In genomic region chr16:11104168-11105037, GRCh38 we compare ENCODE assay signal across 10 cellular contexts.
DNase-seq lines count a peak whose midpoint lies in the region; ATAC-seq and TF ChIP-seq lines count a peak whose summit lies in the region.
"Had no signal": no experiment of that assay in that cellular context is flagged by ENCODE, and none has a peak within 500 bp of the region (broad histone marks: within the 10 kb centered on the region; RNA-seq: fewer than 3 reads in every experiment).

No MANE protein-coding gene starts in this region.

- no peak overlapping the region for H3K9ac ChIP-seq in MM.1S (ENCODE audit: low read length)

- CTCF ChIA-PET in activated naive CD4-positive, alpha-beta T cell treated with anti-CD3 and anti-CD28 coated beads, Interleukin-2, amount 10 ng/mL, durations not matched to agents 7 days and 5 days (lab: Charles Lee): interaction anchor here (0.8 to 1.9 kb wide), 4 partner anchors 9 to 150 kb away, joined by 3 to 9 read pairs (median 3); no protein-coding TSS in a partner anchor

- no peak overlapping the region for H2AFZ ChIP-seq in MM.1S (ENCODE audit: low read length)

- no peaks in the 10 kb centered on the region for H3K9me2 ChIP-seq in MM.1S (replicated peaks; ENCODE audit: insufficient read depth, low read length)

- H3K27ac Mint-ChIP-seq in activated naive CD4-positive, alpha-beta T cell treated with anti-CD3 and anti-CD28 coated beads, Interleukin-2, amount 10 ng/mL, durations not matched to agents 7 days and 5 days: peak overlapping the region; percentile 88
- H3K27ac Mint-ChIP-seq in immature natural killer cell: peak overlapping the region; percentile 42 to 68 (median 62)

- peak overlapping the region; percentile 6; the same call in 1 of the 2 replicates for H3K4me3 ChIP-seq in MM.1S (ENCODE audit: low read length)
- no peak overlapping the region for H3K4me3 ChIP-seq in upper lobe of right lung
- no peak overlapping the region for H3K4me3 ChIP-seq in WERI-Rb-1 (ENCODE audit: low read depth, low read length)

- no peaks in the 10 kb centered on the region for H3K27me3 ChIP-seq in MM.1S (replicated peaks; ENCODE audit: insufficient read depth, low read length)
- no peaks in the 10 kb centered on the region for H3K27me3 ChIP-seq in upper lobe of right lung
- H3K27me3 ChIP-seq in WERI-Rb-1 (ENCODE audit: insufficient read depth, low read depth, severe bottlenecking): no peaks in the 10 kb centered on the region

- TF ChIP-seq CTCF in MM.1S (IDR thresholded peaks at IDR 0.05; ENCODE audit: low read length) (no peak), upper lobe of right lung (IDR thresholded peaks at IDR 0.05) (no peak), WERI-Rb-1 (IDR thresholded peaks at IDR 0.05; ENCODE audit: low read depth, low read length) (no peak)

- peaks cover 12% of the 10 kb centered on the region for H3K36me3 Mint-ChIP-seq in activated naive CD4-positive, alpha-beta T cell treated with anti-CD3 and anti-CD28 coated beads, Interleukin-2, amount 10 ng/mL, durations not matched to agents 7 days and 5 days
- H3K36me3 Mint-ChIP-seq in immature natural killer cell: peaks cover 0 to 4% (median 1%) of the 10 kb centered on the region in 3 donors

- H3K9me3 ChIP-seq in MM.1S (replicated peaks; ENCODE audit: insufficient read depth, low read length) (no peaks in the 10 kb centered on the region), upper lobe of right lung (no peaks in the 10 kb centered on the region), WERI-Rb-1 (ENCODE audit: severe bottlenecking) (no peaks in the 10 kb centered on the region)

- peaks cover 18% of the 10 kb centered on the region for H3K4me1 ChIP-seq in MM.1S (ENCODE audit: low read length)
- peaks cover 56% of the 10 kb centered on the region for H3K4me1 ChIP-seq in upper lobe of right lung

- intact Hi-C loops in upper lobe of right lung (cut with DNase I): no loop called here

- no peaks in the 10 kb centered on the region for H3K79me2 ChIP-seq in MM.1S (ENCODE audit: low read length)

- H3K27ac ChIP-seq in MM.1S (ENCODE audit: low read length) (peak overlapping the region; percentile 62; the same call in 1 of the 2 replicates), upper lobe of right lung (peak overlapping the region; percentile 33), WERI-Rb-1 (no peak overlapping the region)

- H3K4me1 Mint-ChIP-seq in activated naive CD4-positive, alpha-beta T cell treated with anti-CD3 and anti-CD28 coated beads, Interleukin-2, amount 10 ng/mL, durations not matched to agents 7 days and 5 days: peaks cover 81% of the 10 kb centered on the region
- H3K4me1 Mint-ChIP-seq in immature natural killer cell: peaks cover 24 to 37% of the 10 kb centered on the region in 2 donors

- H3F3A ChIP-seq in MM.1S (ENCODE audit: insufficient read depth, low read length): peaks cover 8% of the 10 kb centered on the region

- no peaks in the 10 kb centered on the region for H3K27me3 Mint-ChIP-seq in activated naive CD4-positive, alpha-beta T cell treated with anti-CD3 and anti-CD28 coated beads, Interleukin-2, amount 10 ng/mL, durations not matched to agents 7 days and 5 days
- H3K27me3 Mint-ChIP-seq in immature natural killer cell (ENCODE audit: low read depth in 3 of 3): no peaks in the 10 kb centered on the region

- H3K36me3 ChIP-seq in MM.1S (replicated peaks; ENCODE audit: insufficient read depth, low read length): no peaks in the 10 kb centered on the region
- no peaks in the 10 kb centered on the region for H3K36me3 ChIP-seq in upper lobe of right lung
- no peaks in the 10 kb centered on the region for H3K36me3 ChIP-seq in WERI-Rb-1

- H3K9me3 Mint-ChIP-seq in activated naive CD4-positive, alpha-beta T cell treated with anti-CD3 and anti-CD28 coated beads, Interleukin-2, amount 10 ng/mL, durations not matched to agents 7 days and 5 days: no peaks in the 10 kb centered on the region
- H3K9me3 Mint-ChIP-seq in immature natural killer cell: no peaks in the 10 kb centered on the region

- no peak overlapping the region for H3K4me3 Mint-ChIP-seq in activated naive CD4-positive, alpha-beta T cell treated with anti-CD3 and anti-CD28 coated beads, Interleukin-2, amount 10 ng/mL, durations not matched to agents 7 days and 5 days
- H3K4me3 Mint-ChIP-seq in immature natural killer cell: peak overlapping the region in 4 of 5 donors; percentile 29 to 61 (median 53)

- H4K20me1 ChIP-seq in MM.1S (ENCODE audit: insufficient read depth, low read length): no peaks in the 10 kb centered on the region

- peak overlapping the region; percentile 64 for H3K4me2 ChIP-seq in MM.1S (ENCODE audit: low read depth, low read length)

- no peak for DNase-seq in activated naive CD4-positive, alpha-beta T cell treated with anti-CD3 and anti-CD28 coated beads, Interleukin-2, amount 10 ng/mL, durations not matched to agents 7 days and 5 days
- DNase-seq in activated naive CD4-positive, alpha-beta T cell (lab: John Stamatoyannopoulos, UW): no peak
- DNase-seq in MM.1S (no peak), immature natural killer cell (no peak), upper lobe of right lung (no peak), WERI-Rb-1 (no peak), SKM-1 treated with dmso at 0.1 percent for 144 hours (lab: John Stamatoyannopoulos, UW; ENCODE audit: unreplicated experiment) (no peak)
- DNase-seq: C1 segment of cervical spinal cord had no signal

- ATAC-seq in upper lobe of right lung: no peak
- no peak for ATAC-seq in HG03457 (IDR thresholded peaks at IDR 0.05; ENCODE audit: unreplicated experiment)
- ATAC-seq: Panc1 had no signal
